Comparison of ENCODE assay signal across 1 cellular context in the genomic region with DNA sequence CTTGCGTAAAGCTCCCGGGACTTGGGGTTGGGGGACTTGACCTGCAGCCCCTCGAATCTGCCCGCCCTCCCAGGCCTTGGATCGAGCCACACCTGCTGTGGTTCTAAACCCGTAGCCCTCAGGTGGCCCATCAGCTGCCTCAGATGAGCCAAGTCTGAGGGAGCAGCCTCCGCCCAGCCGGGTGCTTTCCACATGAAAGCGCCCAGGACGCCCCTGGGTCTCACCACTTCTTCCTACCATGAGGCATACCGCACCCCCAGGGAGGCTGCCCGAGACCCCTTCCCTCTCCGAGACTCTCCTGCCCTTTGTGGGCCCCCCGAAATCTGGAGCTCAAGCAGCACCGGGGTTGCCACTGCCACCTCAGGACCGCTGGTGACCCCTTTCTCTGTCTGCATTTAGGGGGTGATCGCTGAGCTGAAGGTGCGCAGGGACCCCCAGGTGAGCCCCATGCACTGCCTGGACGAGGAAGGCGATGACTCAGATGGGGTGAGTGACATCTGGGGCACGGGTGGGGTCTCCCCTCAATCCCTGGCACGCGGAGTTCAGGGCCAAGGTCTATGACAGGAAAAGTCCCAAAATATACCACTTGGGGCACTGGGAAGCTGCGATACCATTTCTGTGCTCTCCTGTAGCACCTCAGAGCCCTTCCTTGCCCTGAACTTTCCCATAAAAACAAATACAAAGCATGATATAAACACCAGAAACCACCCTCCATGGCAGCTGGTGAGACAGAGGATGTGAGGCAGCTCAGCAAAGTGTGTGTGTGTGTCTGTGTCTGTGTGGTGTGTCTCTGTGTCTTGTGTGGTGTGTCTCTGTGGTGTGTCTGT.
TF ChIP-seq lines count a peak whose summit lies in the region.

No MANE protein-coding gene starts in this region.

TF ChIP-seq in HCT116, 20 proteins besides CTCF, POLR2A, EP300 and RAD21 (continued from another document):
- TF ChIP-seq POLR2AphosphoS5 (IDR thresholded peaks at IDR 0.05; ENCODE audit: low read depth, low read length) (no peak), ZNF274 (IDR thresholded peaks at IDR 0.05; ENCODE audit: low read depth, low read length) (no peak), YY1 (IDR thresholded peaks at IDR 0.05; ENCODE audit: extremely low read depth, insufficient replicate concordance, low read depth, low read length) (no peak)
- TF ChIP-seq, protein P1, sequence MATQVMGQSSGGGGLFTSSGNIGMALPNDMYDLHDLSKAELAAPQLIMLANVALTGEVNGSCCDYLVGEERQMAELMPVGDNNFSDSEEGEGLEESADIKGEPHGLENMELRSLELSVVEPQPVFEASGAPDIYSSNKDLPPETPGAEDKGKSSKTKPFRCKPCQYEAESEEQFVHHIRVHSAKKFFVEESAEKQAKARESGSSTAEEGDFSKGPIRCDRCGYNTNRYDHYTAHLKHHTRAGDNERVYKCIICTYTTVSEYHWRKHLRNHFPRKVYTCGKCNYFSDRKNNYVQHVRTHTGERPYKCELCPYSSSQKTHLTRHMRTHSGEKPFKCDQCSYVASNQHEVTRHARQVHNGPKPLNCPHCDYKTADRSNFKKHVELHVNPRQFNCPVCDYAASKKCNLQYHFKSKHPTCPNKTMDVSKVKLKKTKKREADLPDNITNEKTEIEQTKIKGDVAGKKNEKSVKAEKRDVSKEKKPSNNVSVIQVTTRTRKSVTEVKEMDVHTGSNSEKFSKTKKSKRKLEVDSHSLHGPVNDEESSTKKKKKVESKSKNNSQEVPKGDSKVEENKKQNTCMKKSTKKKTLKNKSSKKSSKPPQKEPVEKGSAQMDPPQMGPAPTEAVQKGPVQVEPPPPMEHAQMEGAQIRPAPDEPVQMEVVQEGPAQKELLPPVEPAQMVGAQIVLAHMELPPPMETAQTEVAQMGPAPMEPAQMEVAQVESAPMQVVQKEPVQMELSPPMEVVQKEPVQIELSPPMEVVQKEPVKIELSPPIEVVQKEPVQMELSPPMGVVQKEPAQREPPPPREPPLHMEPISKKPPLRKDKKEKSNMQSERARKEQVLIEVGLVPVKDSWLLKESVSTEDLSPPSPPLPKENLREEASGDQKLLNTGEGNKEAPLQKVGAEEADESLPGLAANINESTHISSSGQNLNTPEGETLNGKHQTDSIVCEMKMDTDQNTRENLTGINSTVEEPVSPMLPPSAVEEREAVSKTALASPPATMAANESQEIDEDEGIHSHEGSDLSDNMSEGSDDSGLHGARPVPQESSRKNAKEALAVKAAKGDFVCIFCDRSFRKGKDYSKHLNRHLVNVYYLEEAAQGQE (IDR thresholded peaks at IDR 0.05; ENCODE audit: low read depth): no peak
- TF ChIP-seq, protein P2, sequence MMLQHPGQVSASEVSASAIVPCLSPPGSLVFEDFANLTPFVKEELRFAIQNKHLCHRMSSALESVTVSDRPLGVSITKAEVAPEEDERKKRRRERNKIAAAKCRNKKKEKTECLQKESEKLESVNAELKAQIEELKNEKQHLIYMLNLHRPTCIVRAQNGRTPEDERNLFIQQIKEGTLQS (IDR thresholded peaks at IDR 0.05): no peak
